27 cellular contexts compared by ENCODE assay signal in genomic region chr1:72419229-72419628, GRCh38.
"Had no signal": no experiment of that assay in that cellular context is flagged by ENCODE, and none has a peak within 500 bp of the region (broad histone marks: within the 10 kb centered on the region; RNA-seq: fewer than 3 reads in every experiment).

No MANE protein-coding gene starts in this region.

- H3K27ac Mint-ChIP-seq: dendritic cell treated with granulocyte-macrophage colony-stimulating factor and Interleukin-4, amounts not matched to agents 40 ng/mL and 50 ng/mL, for 4 days; effector memory CD8-positive, alpha-beta T cell; endodermal cell; naive thymus-derived CD4-positive, alpha-beta T cell had no signal

- H3K4me3 ChIP-seq: colonic mucosa, esophagus squamous epithelium, gastrocnemius medialis, heart right ventricle, left ventricle myocardium inferior, lower lobe of right lung had no signal

- H3K4me1 Mint-ChIP-seq: endodermal cell; naive thymus-derived CD4-positive, alpha-beta T cell had no signal

- H3K4me3 Mint-ChIP-seq: dendritic cell treated with granulocyte-macrophage colony-stimulating factor and Interleukin-4, amounts not matched to agents 40 ng/mL and 50 ng/mL, for 4 days; effector memory CD8-positive, alpha-beta T cell; endodermal cell; naive thymus-derived CD4-positive, alpha-beta T cell had no signal

- H3K36me3 ChIP-seq: colonic mucosa, esophagus squamous epithelium, gastrocnemius medialis, heart right ventricle, left ventricle myocardium inferior, lower lobe of right lung had no signal

- H3K27ac ChIP-seq: colonic mucosa, epithelial cell of prostate, esophagus squamous epithelium, gastrocnemius medialis, heart right ventricle, left ventricle myocardium inferior, lower lobe of right lung had no signal

- H3K36me3 Mint-ChIP-seq: naive thymus-derived CD4-positive, alpha-beta T cell had no signal

- H3K27me3 Mint-ChIP-seq: dendritic cell treated with granulocyte-macrophage colony-stimulating factor and Interleukin-4, amounts not matched to agents 40 ng/mL and 50 ng/mL, for 4 days; effector memory CD8-positive, alpha-beta T cell; naive thymus-derived CD4-positive, alpha-beta T cell had no signal

- H3K4me1 ChIP-seq: colonic mucosa, esophagus squamous epithelium, gastrocnemius medialis, heart right ventricle, left ventricle myocardium inferior, lower lobe of right lung had no signal

- DNase-seq: colonic mucosa; cortex of kidney; effector CD8-positive, alpha-beta T cell; effector memory CD8-positive, alpha-beta T cell; endodermal cell; erythroblast; esophagus squamous epithelium; foreskin fibroblast; foreskin melanocyte; gastrocnemius medialis; glutamatergic neuron; heart right ventricle; hippocampal formation; kidney glomerular epithelial cell; left colon; left ventricle myocardium inferior; lower lobe of right lung; mesendoderm; midbrain; naive thymus-derived CD4-positive, alpha-beta T cell had no signal

- ATAC-seq: effector memory CD8-positive, alpha-beta T cell; esophagus mucosa; gastrocnemius medialis; heart right ventricle; left colon; left lobe of liver; lower lobe of right lung; naive thymus-derived CD4-positive, alpha-beta T cell had no signal

- H3K27me3 ChIP-seq: colonic mucosa, esophagus squamous epithelium, gastrocnemius medialis, heart right ventricle had no signal

- H3K9me3 ChIP-seq: colonic mucosa, esophagus squamous epithelium, gastrocnemius medialis, lower lobe of right lung had no signal

- FAIRE-seq: endometrium, islet of Langerhans, keratinocyte had no signal
